ENCODE assay signal across 1 cellular context in the genomic region with DNA sequence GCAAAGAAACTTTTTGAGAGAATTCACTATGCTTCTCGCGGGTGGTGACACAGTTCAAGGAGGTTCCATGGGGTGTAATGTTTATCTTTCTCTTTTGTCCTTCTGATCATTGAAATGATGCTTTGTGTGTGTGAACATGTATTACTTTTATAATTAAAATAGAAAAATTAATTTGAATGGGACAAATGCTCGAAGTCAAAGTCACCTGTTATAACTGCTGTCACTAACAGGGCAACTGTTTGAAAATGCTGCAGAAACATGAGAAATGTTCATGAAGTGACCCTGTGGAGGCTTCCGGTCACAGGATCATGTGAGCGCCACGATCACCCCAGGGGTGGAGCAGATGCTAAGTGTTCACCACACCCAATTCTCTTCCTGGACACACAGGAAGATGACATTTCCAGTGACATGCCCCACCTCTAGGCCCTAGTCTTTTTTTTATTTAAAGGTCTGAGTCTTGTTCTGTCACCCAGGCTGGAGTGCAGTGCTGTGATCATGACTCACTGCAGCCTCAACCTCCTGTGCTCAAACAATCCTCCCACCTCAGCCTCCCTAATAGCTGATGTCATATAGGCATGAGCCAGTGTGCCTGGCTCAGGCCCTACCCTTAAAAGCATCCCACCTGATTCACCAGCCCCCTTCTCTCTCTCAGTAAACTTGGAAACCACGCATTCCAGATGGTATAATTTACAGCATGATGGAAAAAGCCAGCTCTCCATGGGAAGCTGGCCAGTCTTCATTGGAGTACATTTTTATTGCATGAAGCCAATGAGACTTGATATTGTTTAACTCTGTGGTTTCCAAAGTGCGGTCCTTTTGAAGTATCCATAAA.
TF ChIP-seq lines count a peak whose summit lies in the region.

No MANE protein-coding gene starts in this region.

TF ChIP-seq in K562, 482 proteins besides CTCF, POLR2A, EP300 and RAD21 (continued from another document and continues in another):
- no peak for TF ChIP-seq AFF4 (CRISPR knock-in tag; IDR thresholded peaks at IDR 0.05)
- peak; percentile 62 for TF ChIP-seq CXXC5 (CRISPR knock-in tag; IDR thresholded peaks at IDR 0.05)
- no peak for TF ChIP-seq ZNF445 (CRISPR knock-in tag; IDR thresholded peaks at IDR 0.05; ENCODE audit: low read depth)
- TF ChIP-seq FOXJ3 (CRISPR knock-in tag; IDR thresholded peaks at IDR 0.05) = no peak
- TF ChIP-seq ZNF140 (CRISPR knock-in tag; IDR thresholded peaks at IDR 0.05) = no peak
- no peak for TF ChIP-seq BDP1 (IDR thresholded peaks at IDR 0.05; ENCODE audit: insufficient read depth, insufficient read length)
- no peak for TF ChIP-seq HNRNPUL1 (IDR thresholded peaks at IDR 0.05; ENCODE audit: low read length)
- TF ChIP-seq NFRKB (IDR thresholded peaks at IDR 0.05; ENCODE audit: low read depth) = no peak; the same call in 1 of the 2 replicates
- TF ChIP-seq ZFX (CRISPR knock-in tag; IDR thresholded peaks at IDR 0.05) = no peak
- TF ChIP-seq SUPT5H (IDR thresholded peaks at IDR 0.05) = peak; percentile 51; the same call in 1 of the 2 replicates
- peak; percentile 88 for TF ChIP-seq BHLHE40 (IDR thresholded peaks at IDR 0.05; ENCODE audit: low read length)
- peak; percentile 53 for TF ChIP-seq VEZF1 (CRISPR knock-in tag; IDR thresholded peaks at IDR 0.05)
- TF ChIP-seq GTF3C2 (IDR thresholded peaks at IDR 0.05; ENCODE audit: borderline replicate concordance, extremely low read depth, insufficient read length) = no peak
- TF ChIP-seq NCOA1 (IDR thresholded peaks at IDR 0.05; ENCODE audit: low read depth) = no peak
- no peak for TF ChIP-seq GATAD2B (IDR thresholded peaks at IDR 0.05; ENCODE audit: borderline replicate concordance)
- no peak for TF ChIP-seq NR2C2 (CRISPR knock-in tag; IDR thresholded peaks at IDR 0.05)
- TF ChIP-seq NR2C2 (tag; IDR thresholded peaks at IDR 0.05) = peak; percentile 88
- no peak for TF ChIP-seq ZNF830 (CRISPR knock-in tag; IDR thresholded peaks at IDR 0.05)
- TF ChIP-seq ZNF740 (CRISPR knock-in tag; IDR thresholded peaks at IDR 0.05) = no peak
- no peak for TF ChIP-seq ZNF740 (tag; IDR thresholded peaks at IDR 0.05)
- TF ChIP-seq ZNF586 (CRISPR knock-in tag; conservative IDR thresholded peaks at IDR 0.05) = no peak
- TF ChIP-seq AFF1 (IDR thresholded peaks at IDR 0.05; ENCODE audit: low read depth in 1 of 2, partially characterized antibody in 2 of 2) = peak; percentile 19 to 47
- TF ChIP-seq RFX1 (IDR thresholded peaks at IDR 0.05) = no peak
- no peak for TF ChIP-seq ZNF146 (CRISPR knock-in tag; IDR thresholded peaks at IDR 0.05; ENCODE audit: unreplicated experiment)
- TF ChIP-seq FOXM1 (IDR thresholded peaks at IDR 0.05; ENCODE audit: low read depth) = 0 out of 2 replicates have a peak, but pooled peaks have one; percentile 8
- TF ChIP-seq FOXM1 (CRISPR knock-in tag; IDR thresholded peaks at IDR 0.05; ENCODE audit: low read depth) = no peak
- peak; percentile 97 for TF ChIP-seq SREBF1 (IDR thresholded peaks at IDR 0.05; ENCODE audit: borderline replicate concordance, low read depth, low read length)
- TF ChIP-seq HMBOX1 (IDR thresholded peaks at IDR 0.05) = no peak
- TF ChIP-seq HSF4 (CRISPR knock-in tag; IDR thresholded peaks at IDR 0.05; ENCODE audit: borderline replicate concordance) = no peak
- TF ChIP-seq CAMTA2 (CRISPR knock-in tag; conservative IDR thresholded peaks at IDR 0.05) = no peak
- TF ChIP-seq, protein P1, sequence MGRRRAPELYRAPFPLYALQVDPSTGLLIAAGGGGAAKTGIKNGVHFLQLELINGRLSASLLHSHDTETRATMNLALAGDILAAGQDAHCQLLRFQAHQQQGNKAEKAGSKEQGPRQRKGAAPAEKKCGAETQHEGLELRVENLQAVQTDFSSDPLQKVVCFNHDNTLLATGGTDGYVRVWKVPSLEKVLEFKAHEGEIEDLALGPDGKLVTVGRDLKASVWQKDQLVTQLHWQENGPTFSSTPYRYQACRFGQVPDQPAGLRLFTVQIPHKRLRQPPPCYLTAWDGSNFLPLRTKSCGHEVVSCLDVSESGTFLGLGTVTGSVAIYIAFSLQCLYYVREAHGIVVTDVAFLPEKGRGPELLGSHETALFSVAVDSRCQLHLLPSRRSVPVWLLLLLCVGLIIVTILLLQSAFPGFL (CRISPR knock-in tag; IDR thresholded peaks at IDR 0.05) = no peak
- peak; percentile 76; the same call in 1 of the 2 replicates for TF ChIP-seq KLF6 (CRISPR knock-in tag; IDR thresholded peaks at IDR 0.05; ENCODE audit: borderline replicate concordance)
- no peak for TF ChIP-seq C11orf30 (IDR thresholded peaks at IDR 0.05; ENCODE audit: low read depth)
- TF ChIP-seq, protein P2, sequence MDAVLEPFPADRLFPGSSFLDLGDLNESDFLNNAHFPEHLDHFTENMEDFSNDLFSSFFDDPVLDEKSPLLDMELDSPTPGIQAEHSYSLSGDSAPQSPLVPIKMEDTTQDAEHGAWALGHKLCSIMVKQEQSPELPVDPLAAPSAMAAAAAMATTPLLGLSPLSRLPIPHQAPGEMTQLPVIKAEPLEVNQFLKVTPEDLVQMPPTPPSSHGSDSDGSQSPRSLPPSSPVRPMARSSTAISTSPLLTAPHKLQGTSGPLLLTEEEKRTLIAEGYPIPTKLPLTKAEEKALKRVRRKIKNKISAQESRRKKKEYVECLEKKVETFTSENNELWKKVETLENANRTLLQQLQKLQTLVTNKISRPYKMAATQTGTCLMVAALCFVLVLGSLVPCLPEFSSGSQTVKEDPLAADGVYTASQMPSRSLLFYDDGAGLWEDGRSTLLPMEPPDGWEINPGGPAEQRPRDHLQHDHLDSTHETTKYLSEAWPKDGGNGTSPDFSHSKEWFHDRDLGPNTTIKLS (IDR thresholded peaks at IDR 0.05; ENCODE audit: borderline replicate concordance, low read depth) = 0 out of 2 replicates have a peak, but pooled peaks have one; percentile 25
- TF ChIP-seq, protein P3, sequence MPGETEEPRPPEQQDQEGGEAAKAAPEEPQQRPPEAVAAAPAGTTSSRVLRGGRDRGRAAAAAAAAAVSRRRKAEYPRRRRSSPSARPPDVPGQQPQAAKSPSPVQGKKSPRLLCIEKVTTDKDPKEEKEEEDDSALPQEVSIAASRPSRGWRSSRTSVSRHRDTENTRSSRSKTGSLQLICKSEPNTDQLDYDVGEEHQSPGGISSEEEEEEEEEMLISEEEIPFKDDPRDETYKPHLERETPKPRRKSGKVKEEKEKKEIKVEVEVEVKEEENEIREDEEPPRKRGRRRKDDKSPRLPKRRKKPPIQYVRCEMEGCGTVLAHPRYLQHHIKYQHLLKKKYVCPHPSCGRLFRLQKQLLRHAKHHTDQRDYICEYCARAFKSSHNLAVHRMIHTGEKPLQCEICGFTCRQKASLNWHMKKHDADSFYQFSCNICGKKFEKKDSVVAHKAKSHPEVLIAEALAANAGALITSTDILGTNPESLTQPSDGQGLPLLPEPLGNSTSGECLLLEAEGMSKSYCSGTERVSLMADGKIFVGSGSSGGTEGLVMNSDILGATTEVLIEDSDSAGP (CRISPR knock-in tag; IDR thresholded peaks at IDR 0.05) = no peak
- no peak for TF ChIP-seq RBBP5 (IDR thresholded peaks at IDR 0.05; ENCODE audit: borderline replicate concordance, insufficient read depth, low read length, poor library complexity, severe bottlenecking)
- no peak for TF ChIP-seq ZNF511 (CRISPR knock-in tag; IDR thresholded peaks at IDR 0.05)
